In the genomic region with DNA sequence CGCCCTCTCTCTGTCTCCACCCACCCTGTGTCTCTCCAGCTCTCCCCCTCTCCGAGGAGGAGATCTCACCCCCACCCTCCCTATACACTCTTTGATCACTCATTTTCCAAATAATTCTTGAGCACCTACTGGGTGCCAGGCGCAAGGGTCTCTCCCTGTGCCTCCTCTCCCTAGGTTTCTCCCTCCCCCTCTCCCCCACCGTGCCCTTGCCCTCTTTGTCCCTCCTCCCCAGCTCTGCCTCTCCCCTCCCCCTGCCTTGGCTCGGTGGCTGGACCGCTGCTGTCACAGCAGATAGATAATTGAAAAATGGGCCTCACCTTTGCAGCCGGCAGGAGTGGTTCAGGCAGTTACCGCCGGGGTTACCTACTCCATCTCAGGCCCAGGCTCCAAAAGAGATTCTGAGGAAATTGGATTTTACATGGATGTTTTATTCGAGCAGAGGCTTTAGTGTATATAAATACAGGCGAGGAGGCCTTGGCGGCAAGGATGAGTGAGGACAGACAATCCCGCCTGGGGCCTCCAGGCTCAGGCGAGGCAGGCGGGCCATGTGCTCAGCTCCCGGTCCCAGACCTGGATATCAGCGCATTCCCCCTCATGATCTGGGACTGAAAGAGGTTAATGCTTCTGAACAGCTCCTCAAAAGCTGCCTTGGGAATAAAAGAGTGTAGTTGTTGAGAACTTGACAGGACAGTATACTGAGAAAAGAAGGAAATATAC, we compare ENCODE assay signal across 9 cellular contexts.
A peak's percentile ranks its signal among the peaks of the same experiment; 100 is the strongest.
DNase-seq lines count a peak whose midpoint lies in the region; ATAC-seq and TF ChIP-seq lines count a peak whose summit lies in the region.
"Had no signal": no experiment of that assay in that cellular context is flagged by ENCODE, and none has a peak within 500 bp of the region (broad histone marks: within the 10 kb centered on the region; RNA-seq: fewer than 3 reads in every experiment).

No MANE protein-coding gene starts in this region.

- no peak overlapping the region for H3K27ac ChIP-seq in HUES6 (ENCODE audit: low read depth, low read length)
- peak overlapping the region in 1 of 2 experiments; percentile 92; a peak in 2 of 4 replicates for H3K27ac ChIP-seq in SK-N-SH (ENCODE audit: low read depth in 2 of 2, low read length in 1 of 2)
- peak overlapping the region; percentile 77 to 84 for H3K27ac ChIP-seq in right atrium auricular region

- CTCF ChIA-PET in SK-N-SH (lab: Yijun Ruan, JAX), result interaction anchor here (1.0 to 11.6 kb wide), 21 partner anchors 8 to 277 kb away, joined by 3 to 243 read pairs (median 8); partner anchors contain the start of gene BTRC

- H3K4me3 ChIP-seq in HUES6 (ENCODE audit: low read depth, low read length), result peak overlapping the region; percentile 77
- peak overlapping the region; percentile 57 to 75; a peak in 3 of 4 replicates for H3K4me3 ChIP-seq in SK-N-SH (ENCODE audit: low read depth in 2 of 2, low read length in 1 of 2)
- H3K4me3 ChIP-seq in right atrium auricular region, result peak overlapping the region; percentile 53 to 67

- no peaks in the 10 kb centered on the region for H3K36me3 ChIP-seq in HUES6 (ENCODE audit: control insufficient read depth, insufficient read depth, low read length)
- H3K36me3 ChIP-seq in SK-N-SH (replicated peaks in 1 of 2; ENCODE audit: control insufficient read depth in 1 of 2, insufficient read depth in 2 of 2, low read length in 1 of 2), result no peaks in the 10 kb centered on the region
- no peaks in the 10 kb centered on the region for H3K36me3 ChIP-seq in right atrium auricular region

- H3K27me3 ChIP-seq in HUES6 (ENCODE audit: control insufficient read depth, insufficient read depth, low read length), result peaks cover 89% of the 10 kb centered on the region
- H3K27me3 ChIP-seq in SK-N-SH (ENCODE audit: insufficient read depth), result peaks cover 16% of the 10 kb centered on the region; the same call in 1 of the 2 replicates
- H3K27me3 ChIP-seq in right atrium auricular region, result no peaks in the 10 kb centered on the region

- TF ChIP-seq CTCF in SK-N-SH (IDR thresholded peaks at IDR 0.05) (no peak), right atrium auricular region (IDR thresholded peaks at IDR 0.05) (no peak), omental fat pad (IDR thresholded peaks at IDR 0.05) (no peak)

- H2AFZ ChIP-seq in SK-N-SH (ENCODE audit: low read depth), result no peak overlapping the region

- no peak for TF ChIP-seq RAD21 in SK-N-SH (IDR thresholded peaks at IDR 0.05; ENCODE audit: low read length)

- WGBS in SK-N-SH (ENCODE audit: low lambda C conversion rate), result 47% methylated on average over 17 of the region's 17 CpGs

- POLR2A ChIA-PET in SK-N-SH (lab: Yijun Ruan, JAX), result interaction anchor here (0.6 to 2.4 kb wide), 13 partner anchors 8 to 525 kb away, joined by 3 to 12 read pairs (median 4); partner anchors contain the start of genes BTRC and OGA

- no peaks in the 10 kb centered on the region for H3K79me2 ChIP-seq in SK-N-SH (ENCODE audit: insufficient read depth)

- no peaks in the 10 kb centered on the region for H3K9me2 ChIP-seq in SK-N-SH

- no peaks in the 10 kb centered on the region for H3F3A ChIP-seq in SK-N-SH (replicated peaks; ENCODE audit: insufficient read depth)

- no peaks in the 10 kb centered on the region for H4K20me1 ChIP-seq in SK-N-SH (ENCODE audit: insufficient read depth)

- peak overlapping the region; percentile 97 for H3K4me2 ChIP-seq in SK-N-SH

- H3K9me3 ChIP-seq in HUES6 (ENCODE audit: control insufficient read depth, insufficient read depth, low read depth, low read length) (no peaks in the 10 kb centered on the region), SK-N-SH (no peaks in the 10 kb centered on the region), right atrium auricular region (no peaks in the 10 kb centered on the region)

- H3K9ac ChIP-seq in HUES6 (ENCODE audit: low read length) (no peak overlapping the region), SK-N-SH (no peak overlapping the region)

- DNase-seq in SK-N-SH (peak; percentile 79), right atrium auricular region (ENCODE audit: low spot score) (no peak), retina (peak; percentile 72), omental fat pad (ENCODE audit: low spot score) (no peak), mesenteric fat pad (ENCODE audit: low spot score) (no peak)
- DNase-seq: T-helper 1 cell had no signal

- no peak for TF ChIP-seq EP300 in SK-N-SH (IDR thresholded peaks at IDR 0.05; ENCODE audit: borderline replicate concordance in 1 of 2, low read depth in 1 of 2, low read length in 1 of 2)

- H3K4me1 ChIP-seq in HUES6 (ENCODE audit: control insufficient read depth, insufficient read depth, low read length) (peaks cover 39% of the 10 kb centered on the region), SK-N-SH (ENCODE audit: control insufficient read depth in 1 of 2, insufficient read depth in 2 of 2, low read depth in 1 of 2, low read length in 1 of 2) (peaks cover 0 to 15% of the 10 kb centered on the region in 2 experiments; a peak in 1 of 4 replicates), right atrium auricular region (peaks cover 0 to 20% of the 10 kb centered on the region in 2 donors)

- no peak for ATAC-seq in HG02852 (IDR thresholded peaks at IDR 0.05; ENCODE audit: unreplicated experiment)
- no peak for ATAC-seq in omental fat pad (ENCODE audit: low FRiP score)
- ATAC-seq in GM18858 (IDR thresholded peaks at IDR 0.05; ENCODE audit: unreplicated experiment), result no peak

TF ChIP-seq in SK-N-SH, 30 proteins besides CTCF, POLR2A, EP300 and RAD21:
- 0 out of 2 replicates have a peak, but pooled peaks have one; percentile 12 for TF ChIP-seq FOXJ3 (CRISPR knock-in tag; IDR thresholded peaks at IDR 0.05)
- peak; percentile 26 for TF ChIP-seq CHD2 (IDR thresholded peaks at IDR 0.05; ENCODE audit: low read length, partially characterized antibody)
- TF ChIP-seq MXI1 (IDR thresholded peaks at IDR 0.05; ENCODE audit: low read depth, low read length), result peak; percentile 63; the same call in 1 of the 2 replicates
- TF ChIP-seq, protein P1, sequence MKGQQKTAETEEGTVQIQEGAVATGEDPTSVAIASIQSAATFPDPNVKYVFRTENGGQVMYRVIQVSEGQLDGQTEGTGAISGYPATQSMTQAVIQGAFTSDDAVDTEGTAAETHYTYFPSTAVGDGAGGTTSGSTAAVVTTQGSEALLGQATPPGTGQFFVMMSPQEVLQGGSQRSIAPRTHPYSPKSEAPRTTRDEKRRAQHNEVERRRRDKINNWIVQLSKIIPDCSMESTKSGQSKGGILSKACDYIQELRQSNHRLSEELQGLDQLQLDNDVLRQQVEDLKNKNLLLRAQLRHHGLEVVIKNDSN (IDR thresholded peaks at IDR 0.05; ENCODE audit: borderline replicate concordance, low read depth), result no peak
- TF ChIP-seq MAX (IDR thresholded peaks at IDR 0.05; ENCODE audit: low read depth), result no peak

Comparison
In these comparisons a context has a peak if more than half of its experiments do, and no peak if none do; other contexts are left out.
1. DNase-seq: peak in SK-N-SH (single experiment) and retina (single experiment); none in right atrium auricular region (single experiment), omental fat pad (single experiment) and mesenteric fat pad (single experiment).
2. Peak in every context shown above with its lines, with median percentiles within 50 percentile points of each other: H3K4me3 ChIP-seq.